ENCODE assay signal across 8 cellular contexts in the genomic region with DNA sequence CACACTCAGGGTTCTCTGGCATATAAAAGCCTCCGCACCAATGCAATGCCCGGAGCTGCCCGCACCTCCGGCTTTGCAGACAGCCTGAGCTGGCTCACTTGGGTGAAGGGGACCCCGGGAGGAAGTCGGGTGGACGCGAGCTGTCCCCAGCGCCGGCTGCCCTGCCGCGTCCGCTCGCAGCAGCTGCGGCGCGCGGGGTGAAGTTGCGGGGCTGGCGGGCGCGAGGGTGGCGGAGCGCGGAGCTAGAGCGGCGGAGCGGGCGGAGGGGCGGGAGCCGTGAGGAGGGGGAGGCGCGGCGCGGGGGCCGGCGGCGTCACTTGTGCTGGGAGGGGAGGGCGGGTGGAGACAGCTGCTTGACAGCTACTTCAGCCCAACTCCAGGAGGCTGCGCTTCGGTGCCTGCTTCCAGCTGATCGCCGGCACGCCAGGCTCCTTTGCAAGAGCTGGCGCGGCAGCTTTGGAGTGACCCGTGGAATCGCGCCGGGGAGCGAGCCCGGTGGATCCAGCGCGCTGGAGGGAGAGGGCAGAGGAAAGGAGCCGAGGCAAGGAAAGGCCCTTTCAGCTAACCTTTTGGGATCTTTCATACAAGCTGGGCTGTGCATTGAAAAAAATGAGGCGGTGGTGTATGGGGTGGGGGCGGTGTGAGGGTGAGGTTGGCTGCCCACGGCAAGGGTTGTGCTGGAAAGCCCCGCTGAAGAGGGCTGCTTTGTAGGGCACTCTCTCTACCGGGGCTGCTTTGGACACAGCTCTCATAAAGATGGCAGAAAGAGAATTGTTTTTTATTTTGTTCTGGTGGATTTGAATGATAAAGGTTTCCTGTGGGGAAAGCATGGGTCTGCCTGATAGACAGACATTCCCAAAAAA. TPM values are rescaled to one million over a fixed set of nuclear protein-coding genes. Genes with fewer than 3 reads are reported as not detected.
A peak's percentile ranks its signal among the peaks of the same experiment; 100 is the strongest.
DNase-seq lines count a peak whose midpoint lies in the region; ATAC-seq and TF ChIP-seq lines count a peak whose summit lies in the region.

No MANE protein-coding gene starts in this region.

- no peaks in the 10 kb centered on the region for H3K9me3 ChIP-seq in CD8-positive, alpha-beta memory T cell (ENCODE audit: low read length)
- H3K9me3 ChIP-seq in transverse colon: no peaks in the 10 kb centered on the region

- peak overlapping the region; percentile 61 for H3K4me3 ChIP-seq in CD8-positive, alpha-beta memory T cell (ENCODE audit: low read length)
- H3K4me3 ChIP-seq in fibroblast of the aortic adventitia (ENCODE audit: low read depth, low read length): peak overlapping the region; percentile 49
- peak overlapping the region; percentile 31 to 60 (median 48) for H3K4me3 ChIP-seq in transverse colon

- no peaks in the 10 kb centered on the region for H3K27me3 Mint-ChIP-seq in CD8-positive, alpha-beta memory T cell
- H3K27me3 Mint-ChIP-seq in HFFc6 (ENCODE audit: insufficient read depth) (peaks cover 6% of the 10 kb centered on the region), natural killer cell (ENCODE audit: low read depth in 2 of 2) (no peaks in the 10 kb centered on the region)
- H3K27me3 Mint-ChIP-seq in activated T-helper 17 cell treated with anti-CD3 and anti-CD28 coated beads, Interleukin-2, amount 50 U/mL, for 72 hours: no peaks in the 10 kb centered on the region

- H3K4me1 Mint-ChIP-seq in CD8-positive, alpha-beta memory T cell: peaks cover 96 to 97% (median 97%) of the 10 kb centered on the region in 3 donors
- H3K4me1 Mint-ChIP-seq in HFFc6 (ENCODE audit: low read depth): peaks cover 48% of the 10 kb centered on the region
- H3K4me1 Mint-ChIP-seq in activated T-helper 17 cell treated with anti-CD3 and anti-CD28 coated beads, Interleukin-2, amount 50 U/mL, for 72 hours: peaks cover 81% of the 10 kb centered on the region
- peaks cover 96 to 98% of the 10 kb centered on the region in 2 donors for H3K4me1 Mint-ChIP-seq in natural killer cell

- ATAC-seq in activated T-helper 17 cell treated with anti-CD3 and anti-CD28 coated beads, Interleukin-2, amount 50 U/mL, for 72 hours (replicated peaks): peak; percentile 38
- ATAC-seq in natural killer cell: peak; percentile 63 to 74 (median 74)

- WGBS in transverse colon (ENCODE audit: low coverage in 1 of 2), 2 donors: 0% methylated on average over 9 to 48 of the region's 60 CpGs

- H3K36me3 Mint-ChIP-seq in CD8-positive, alpha-beta memory T cell: peaks cover 0 to 90% (median 36%) of the 10 kb centered on the region in 3 donors
- no peaks in the 10 kb centered on the region for H3K36me3 Mint-ChIP-seq in HFFc6 (ENCODE audit: low read depth)
- peaks cover 61% of the 10 kb centered on the region for H3K36me3 Mint-ChIP-seq in activated T-helper 17 cell treated with anti-CD3 and anti-CD28 coated beads, Interleukin-2, amount 50 U/mL, for 72 hours (ENCODE audit: low read depth)
- H3K36me3 Mint-ChIP-seq in natural killer cell: peaks cover 4% of the 10 kb centered on the region

- H3K4me1 ChIP-seq in CD8-positive, alpha-beta memory T cell (ENCODE audit: insufficient read depth, low read length): peaks cover 95% of the 10 kb centered on the region
- peaks cover 0 to 22% (median 9%) of the 10 kb centered on the region in 4 donors for H3K4me1 ChIP-seq in transverse colon

- in situ Hi-C loops in transverse colon (cut with MboI; ENCODE audit: low pct_ligation_motif_present in 1 of 4, low pct_unique_long_range_greater_than_20kb in 1 of 4, low sequenced_read_pairs in 3 of 4): no loop called here

- TF ChIP-seq EP300 in transverse colon (IDR thresholded peaks at IDR 0.05; ENCODE audit: low read depth): no peak

- no peaks in the 10 kb centered on the region for H3K9me3 Mint-ChIP-seq in CD8-positive, alpha-beta memory T cell
- H3K9me3 Mint-ChIP-seq in HFFc6: no peaks in the 10 kb centered on the region
- no peaks in the 10 kb centered on the region for H3K9me3 Mint-ChIP-seq in activated T-helper 17 cell treated with anti-CD3 and anti-CD28 coated beads, Interleukin-2, amount 50 U/mL, for 72 hours
- H3K9me3 Mint-ChIP-seq in natural killer cell: no peaks in the 10 kb centered on the region

- TF ChIP-seq POLR2A in transverse colon (IDR thresholded peaks at IDR 0.05): no peak

- peak overlapping the region; percentile 89 to 98 (median 94) for H3K4me3 Mint-ChIP-seq in CD8-positive, alpha-beta memory T cell
- H3K4me3 Mint-ChIP-seq in HFFc6: peak overlapping the region; percentile 93
- H3K4me3 Mint-ChIP-seq in activated T-helper 17 cell treated with anti-CD3 and anti-CD28 coated beads, Interleukin-2, amount 50 U/mL, for 72 hours: peak overlapping the region; percentile 86
- H3K4me3 Mint-ChIP-seq in natural killer cell: peak overlapping the region; percentile 88

- peak; percentile 20 to 63 (median 47) for DNase-seq in CD8-positive, alpha-beta memory T cell
- DNase-seq in HFFc6 (no peak), NCI-H526 treated with DMSO at 0.1 percent for 48 hours (lab: John Stamatoyannopoulos, UW) (peak; percentile 69), fibroblast of the aortic adventitia (ENCODE audit: low read depth) (peak; percentile 22), natural killer cell (peak; percentile 55), transverse colon (peak; percentile 31), LoVo (ENCODE audit: low spot score) (no peak)

- H3K27me3 ChIP-seq in CD8-positive, alpha-beta memory T cell (ENCODE audit: insufficient read depth, low read length, poor library complexity, severe bottlenecking): no peaks in the 10 kb centered on the region
- H3K27me3 ChIP-seq in transverse colon: peaks cover 33% of the 10 kb centered on the region

- POLR2A ChIA-PET in CD8-positive, alpha-beta memory T cell (lab: Charles Lee): interaction anchor here (0.6 to 4.0 kb wide), 13 partner anchors 9 to 107 kb away, joined by 3 to 46 read pairs (median 4); partner anchors contain the start of gene RIPOR2

- H3K27ac ChIP-seq in CD8-positive, alpha-beta memory T cell (ENCODE audit: low read depth, low read length): peak overlapping the region; percentile 51
- H3K27ac ChIP-seq in transverse colon: peak overlapping the region; percentile 46 to 82 (median 54)

- intact Hi-C loops in natural killer cell (cut with micrococcal nuclease): loop anchor here (1.0 to 10.0 kb wide), 3 partner anchors 8 to 196 kb away; partner anchors contain the start of gene C6orf62
- intact Hi-C loops in transverse colon (cut with DNase I; ENCODE audit: low total_unique reads): no loop called here

- CTCF ChIA-PET in CD8-positive, alpha-beta memory T cell (lab: Charles Lee): interaction anchor here (0.6 to 7.3 kb wide), 16 partner anchors 9 to 131 kb away, joined by 3 to 98 read pairs (median 8); partner anchors contain the start of gene RIPOR2

- no peak for TF ChIP-seq CTCF in HFFc6 (IDR thresholded peaks at IDR 0.05)
- no peak for TF ChIP-seq CTCF in fibroblast of the aortic adventitia (IDR thresholded peaks at IDR 0.05; ENCODE audit: insufficient read depth, low read length)
- no peak for TF ChIP-seq CTCF in natural killer cell (IDR thresholded peaks at IDR 0.05)
- TF ChIP-seq CTCF in transverse colon (IDR thresholded peaks at IDR 0.05): no peak

- H3K36me3 ChIP-seq in CD8-positive, alpha-beta memory T cell (ENCODE audit: insufficient read depth, low read length): peaks cover 21% of the 10 kb centered on the region
- H3K36me3 ChIP-seq in transverse colon: no peaks in the 10 kb centered on the region

- H3K27ac Mint-ChIP-seq in CD8-positive, alpha-beta memory T cell: peak overlapping the region; percentile 90 to 99 (median 98)
- H3K27ac Mint-ChIP-seq in HFFc6 (peak overlapping the region; percentile 75), natural killer cell (peak overlapping the region; percentile 89 to 93)
- peak overlapping the region; percentile 84 for H3K27ac Mint-ChIP-seq in activated T-helper 17 cell treated with anti-CD3 and anti-CD28 coated beads, Interleukin-2, amount 50 U/mL, for 72 hours

RNA-seq across cellular contexts. Expression of gene RIPOR2, which starts 24.7 kb away (rescaled TPM):
- total RNA-seq in CD8-positive, alpha-beta memory T cell: 10 to 100 TPM; 54.4 to 58.2 TPM
- polyA plus RNA-seq in CD8-positive, alpha-beta memory T cell: 427 TPM
- 10 to 100 TPM in 4 of 6 experiments, 1 to 10 TPM in 2; 9.1 to 20.7 (median 10.2) TPM for total RNA-seq in HFFc6 (2021; fragmentation: NEBNext Ultra II Directional; extraction: Animal tissue kit (Norgen Biotek cat#: 25700))
- total RNA-seq in activated T-helper 17 cell treated with anti-CD3 and anti-CD28 coated beads, Interleukin-2, amount 50 U/mL, for 72 hours: 100 to 1,000 TPM in 1 of 2 donors, 10 to 100 TPM in 1; 47.5 to 113 TPM
- total RNA-seq in fibroblast of the aortic adventitia (ENCODE audit: low replicate concordance) (0.72 and 1.4 TPM in 2 replicates), natural killer cell (100 to 1,000 TPM; 234 to 312 (median 299) TPM), transverse colon (10 to 100 TPM in 1 of 4 donors, 1 to 10 TPM in 3; 1.2 to 16.7 (median 5.2) TPM)

Comparison
In these comparisons a context has a peak if more than half of its experiments do, and no peak if none do; other contexts are left out.
1. DNase-seq: peak in CD8-positive, alpha-beta memory T cell (5 of 5), NCI-H526 treated with DMSO at 0.1 percent for 48 hours (single experiment), fibroblast of the aortic adventitia (single experiment), natural killer cell (single experiment) and transverse colon (single experiment); none in HFFc6 (single experiment) and LoVo (single experiment).
2. Peak in every context shown above with its lines, with median percentiles within 50 percentile points of each other: H3K4me3 ChIP-seq, H3K27ac Mint-ChIP-seq and H3K4me3 Mint-ChIP-seq.